In genomic region chr10:30124706-30125105, GRCh38 we compare ENCODE assay signal across 25 cellular contexts.
"Had no signal": no experiment of that assay in that cellular context is flagged by ENCODE, and none has a peak within 500 bp of the region (broad histone marks: within the 10 kb centered on the region; RNA-seq: fewer than 3 reads in every experiment).

No MANE protein-coding gene starts in this region.

- H3K27me3 ChIP-seq: neural progenitor cell, ovary, right lobe of liver, sigmoid colon, stomach, thyroid gland, tibial nerve, upper lobe of left lung, vagina had no signal

- H3K27ac ChIP-seq: neural progenitor cell, ovary, parathyroid adenoma, psoas muscle, right lobe of liver, stomach, thoracic aorta, thyroid gland, tibial nerve, upper lobe of left lung, vagina had no signal

- ATAC-seq: natural killer cell; psoas muscle; right cardiac atrium; right lobe of liver; stimulated activated memory B cell treated with anti-CD40 and anti-IgM and Interleukin-4, amounts not matched to agents 10 μg/mL and 1 μg/mL and 100 μg/mL, for 72 hours had no signal

- H3K9me3 ChIP-seq: ovary, psoas muscle, right lobe of liver, sigmoid colon, stomach, thoracic aorta, thyroid gland, tibial nerve, upper lobe of left lung, vagina had no signal

- H3K4me2 ChIP-seq: neural progenitor cell had no signal

- H3K4me1 ChIP-seq: neural progenitor cell, parathyroid adenoma, psoas muscle, right lobe of liver, stomach, thyroid gland, tibial nerve, upper lobe of left lung, vagina had no signal

- H3K36me3 ChIP-seq: neural progenitor cell, ovary, right lobe of liver, sigmoid colon, stomach, thoracic aorta, thyroid gland, tibial nerve, upper lobe of left lung, vagina had no signal

- H3K9ac ChIP-seq: neural progenitor cell, parathyroid adenoma had no signal

- H2AFZ ChIP-seq: neural progenitor cell, parathyroid adenoma had no signal

- DNase-seq: natural killer cell; occipital lobe; ovary; posterior cingulate gyrus; psoas muscle; right cardiac atrium; right lobe of liver; sigmoid colon; small intestine; stimulated activated CD4-positive, alpha-beta T cell treated with anti-CD3 and anti-CD28 coated beads, Interleukin-15, amount 100 ng/mL, for 24 hours; stimulated activated CD4-positive, alpha-beta T cell treated with anti-CD3 and anti-CD28 coated beads, Interleukin-2, amount 100 ng/mL, for 24 hours; stimulated activated CD4-positive, alpha-beta T cell treated with anti-CD3 and anti-CD28 coated beads, Interleukin-2, amount 100 ng/mL, for 48 hours; stimulated activated CD4-positive, alpha-beta T cell treated with anti-CD3 and anti-CD28 coated beads, Interleukin-4, amount 100 ng/mL, for 4 hours; stimulated activated CD8-positive, alpha-beta memory T cell treated with anti-CD3 and anti-CD28 coated beads, Interleukin-4, amount 100 ng/mL, for 48 hours; stimulated activated naive CD4-positive, alpha-beta T cell treated with Interleukin-2 at 50 U/mL for 16 hours; stomach; thyroid gland; trophoblast cell; upper lobe of left lung had no signal

- H3K4me3 ChIP-seq: neural progenitor cell, ovary, psoas muscle, right lobe of liver, sigmoid colon, stomach, thoracic aorta, thyroid gland, tibial nerve, upper lobe of left lung, vagina had no signal

- H3K79me2 ChIP-seq: parathyroid adenoma had no signal
